In genomic region chr7:39979406-39980073, GRCh38 we compare ENCODE assay signal across 1 cellular context.
TF ChIP-seq lines count a peak whose summit lies in the region.

No MANE protein-coding gene starts in this region.

TF ChIP-seq in GM12878, 131 proteins besides CTCF, POLR2A, EP300 and RAD21 (continued from another document):
- TF ChIP-seq, protein P1, sequence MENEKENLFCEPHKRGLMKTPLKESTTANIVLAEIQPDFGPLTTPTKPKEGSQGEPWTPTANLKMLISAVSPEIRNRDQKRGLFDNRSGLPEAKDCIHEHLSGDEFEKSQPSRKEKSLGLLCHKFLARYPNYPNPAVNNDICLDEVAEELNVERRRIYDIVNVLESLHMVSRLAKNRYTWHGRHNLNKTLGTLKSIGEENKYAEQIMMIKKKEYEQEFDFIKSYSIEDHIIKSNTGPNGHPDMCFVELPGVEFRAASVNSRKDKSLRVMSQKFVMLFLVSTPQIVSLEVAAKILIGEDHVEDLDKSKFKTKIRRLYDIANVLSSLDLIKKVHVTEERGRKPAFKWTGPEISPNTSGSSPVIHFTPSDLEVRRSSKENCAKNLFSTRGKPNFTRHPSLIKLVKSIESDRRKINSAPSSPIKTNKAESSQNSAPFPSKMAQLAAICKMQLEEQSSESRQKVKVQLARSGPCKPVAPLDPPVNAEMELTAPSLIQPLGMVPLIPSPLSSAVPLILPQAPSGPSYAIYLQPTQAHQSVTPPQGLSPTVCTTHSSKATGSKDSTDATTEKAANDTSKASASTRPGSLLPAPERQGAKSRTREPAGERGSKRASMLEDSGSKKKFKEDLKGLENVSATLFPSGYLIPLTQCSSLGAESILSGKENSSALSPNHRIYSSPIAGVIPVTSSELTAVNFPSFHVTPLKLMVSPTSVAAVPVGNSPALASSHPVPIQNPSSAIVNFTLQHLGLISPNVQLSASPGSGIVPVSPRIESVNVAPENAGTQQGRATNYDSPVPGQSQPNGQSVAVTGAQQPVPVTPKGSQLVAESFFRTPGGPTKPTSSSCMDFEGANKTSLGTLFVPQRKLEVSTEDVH (IDR thresholded peaks at IDR 0.05; ENCODE audit: low read depth, partially characterized antibody): no peak
- no peak for TF ChIP-seq BACH1 (IDR thresholded peaks at IDR 0.05; ENCODE audit: borderline replicate concordance)
- no peak for TF ChIP-seq ZNF622 (IDR thresholded peaks at IDR 0.05)
- no peak for TF ChIP-seq NFIC (IDR thresholded peaks at IDR 0.05; ENCODE audit: low read depth, low read length)
TF ChIP-seq in GM12878: peak in this region for 0.
